Comparison of ENCODE assay signal across 1 cellular context in the genomic region with DNA sequence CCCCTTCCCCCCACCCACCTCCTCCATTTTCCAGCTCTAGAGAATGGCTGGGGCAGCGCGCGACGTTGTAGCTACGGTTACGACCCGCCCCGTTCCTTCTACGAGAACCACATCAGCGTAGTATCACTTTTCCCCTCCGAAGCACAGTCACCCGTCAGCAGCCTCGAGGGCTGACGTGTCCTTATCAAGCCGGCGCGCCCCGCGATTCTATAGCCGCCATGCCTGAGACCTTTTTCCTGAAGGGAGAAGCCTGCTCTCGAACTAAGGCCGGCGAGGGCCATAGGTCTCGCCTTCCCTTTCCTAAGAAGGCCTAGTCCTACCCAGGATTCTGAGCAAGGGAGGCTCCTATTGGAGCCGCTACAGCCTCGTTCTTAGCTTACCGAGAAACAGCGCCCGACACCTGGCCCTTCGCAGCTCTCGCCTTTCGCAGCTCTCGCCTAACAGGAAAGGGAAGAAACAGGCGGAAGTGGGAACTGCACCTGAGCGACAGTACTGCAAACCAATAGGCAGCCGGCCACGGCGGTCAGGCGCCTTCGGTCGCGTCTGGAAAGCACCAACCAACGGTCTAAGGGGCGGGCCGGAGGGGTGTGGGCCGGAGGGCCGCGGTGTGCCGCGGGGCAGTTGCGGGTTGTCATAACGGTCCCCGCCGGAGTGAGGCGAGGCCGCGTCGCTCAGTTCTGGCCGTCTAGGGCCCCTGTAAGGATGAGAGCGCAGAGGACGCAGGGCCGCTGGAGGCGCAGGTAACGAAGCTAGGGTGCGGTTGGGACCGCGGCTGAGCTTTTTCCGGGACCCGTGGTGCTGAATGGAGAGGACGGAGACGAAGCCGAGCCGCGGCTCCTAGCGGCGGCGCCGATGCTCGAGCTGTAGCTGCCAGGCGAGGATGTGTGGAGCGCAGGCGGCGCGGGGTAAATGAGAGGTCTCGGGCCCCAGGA.
TF ChIP-seq lines count a peak whose summit lies in the region.

Gene MGAT2, plus strand, starts transcription at position 618 of the 932 bp plus-strand sequence. CDS start 470 bp downstream, outside the sequence.
Gene RPL36AL, minus strand, starts transcription at position 445 of the 932 bp plus-strand sequence. CDS start 1,522 bp downstream, outside the sequence.

TF ChIP-seq in HepG2, 621 proteins besides CTCF, POLR2A, EP300 and RAD21 (continued from another document and continues in another):
- TF ChIP-seq ZHX1 (CRISPR knock-in tag; IDR thresholded peaks at IDR 0.05; ENCODE audit: low read depth) (peak; percentile 27; the same call in 1 of the 2 replicates), MXI1 (IDR thresholded peaks at IDR 0.05; ENCODE audit: borderline replicate concordance, low read depth, low read length) (peak; percentile 80; the same call in 2 of the 3 replicates), ZNF678 (CRISPR knock-in tag; IDR thresholded peaks at IDR 0.05) (no peak), ZBTB43 (CRISPR knock-in tag; conservative IDR thresholded peaks at IDR 0.05) (0 out of 2 replicates have a peak, but pooled peaks have one; percentile 22), KLF11 (CRISPR knock-in tag; IDR thresholded peaks at IDR 0.05) (peak; percentile 48; the same call in 1 of the 2 replicates), SMAD9 (CRISPR knock-in tag; IDR thresholded peaks at IDR 0.05) (0 out of 2 replicates have a peak, but pooled peaks have one; percentile 79), REPIN1 (CRISPR knock-in tag; IDR thresholded peaks at IDR 0.05; ENCODE audit: borderline replicate concordance, low read depth) (peak; percentile 57; the same call in 1 of the 2 replicates), ZBTB7B (CRISPR knock-in tag; IDR thresholded peaks at IDR 0.05) (peak; percentile 41; the same call in 1 of the 2 replicates), ATF7 (IDR thresholded peaks at IDR 0.05) (no peak), ATF7 (CRISPR knock-in tag; IDR thresholded peaks at IDR 0.05) (no peak), KLF12 (CRISPR knock-in tag; IDR thresholded peaks at IDR 0.05; ENCODE audit: borderline replicate concordance) (peak; percentile 59; the same call in 1 of the 2 replicates), RFXANK (CRISPR knock-in tag; IDR thresholded peaks at IDR 0.05) (no peak), ZNF672 (CRISPR knock-in tag; IDR thresholded peaks at IDR 0.05) (no peak), POLR2G (IDR thresholded peaks at IDR 0.05; ENCODE audit: low read depth, low read length) (peak; percentile 99), ZNF674 (CRISPR knock-in tag; IDR thresholded peaks at IDR 0.05; ENCODE audit: low read depth) (no peak), HOXA5 (CRISPR knock-in tag; IDR thresholded peaks at IDR 0.05) (peak; percentile 87), MAZ (IDR thresholded peaks at IDR 0.05; ENCODE audit: borderline replicate concordance, low read depth, low read length) (peak; percentile 40; the same call in 1 of the 2 replicates), MAZ (CRISPR knock-in tag; IDR thresholded peaks at IDR 0.05; ENCODE audit: low read depth) (peak; percentile 83; the same call in 1 of the 2 replicates), CREM (IDR thresholded peaks at IDR 0.05) (peak; percentile 65), CREM (CRISPR knock-in tag; IDR thresholded peaks at IDR 0.05) (no peak), ZNF746 (CRISPR knock-in tag; IDR thresholded peaks at IDR 0.05) (peak; percentile 50; the same call in 1 of the 2 replicates), BCL6 (CRISPR knock-in tag; IDR thresholded peaks at IDR 0.05) (0 out of 2 replicates have a peak, but pooled peaks have one; percentile 28), ZSCAN31 (CRISPR knock-in tag; IDR thresholded peaks at IDR 0.05; ENCODE audit: low read depth) (peak; percentile 71; the same call in 1 of the 2 replicates), SP2 (CRISPR knock-in tag; IDR thresholded peaks at IDR 0.05) (peak; percentile 98), IKZF5 (CRISPR knock-in tag; IDR thresholded peaks at IDR 0.05) (peak; percentile 80), IRF2 (CRISPR knock-in tag; IDR thresholded peaks at IDR 0.05) (peak; percentile 72), ZNF281 (CRISPR knock-in tag; IDR thresholded peaks at IDR 0.05; ENCODE audit: borderline replicate concordance) (peak; percentile 13; the same call in 1 of the 2 replicates), STAG1 (CRISPR knock-in tag; IDR thresholded peaks at IDR 0.05) (peak; percentile 37), TOPORS (CRISPR knock-in tag; IDR thresholded peaks at IDR 0.05) (0 out of 2 replicates have a peak, but pooled peaks have one; percentile 74), ZNF703 (CRISPR knock-in tag; IDR thresholded peaks at IDR 0.05; ENCODE audit: borderline replicate concordance) (peak; percentile 84; the same call in 1 of the 2 replicates), PHF8 (CRISPR knock-in tag; IDR thresholded peaks at IDR 0.05) (peak; percentile 95), MTF1 (CRISPR knock-in tag; IDR thresholded peaks at IDR 0.05) (peak; percentile 40; the same call in 1 of the 2 replicates), ZNF282 (IDR thresholded peaks at IDR 0.05; ENCODE audit: partially characterized antibody) (no peak), IRX3 (CRISPR knock-in tag; IDR thresholded peaks at IDR 0.05; ENCODE audit: borderline replicate concordance, low read depth) (0 out of 2 replicates have a peak, but pooled peaks have one; percentile 79), GTF3A (CRISPR knock-in tag; conservative IDR thresholded peaks at IDR 0.05) (no peak), THAP11 (CRISPR knock-in tag; IDR thresholded peaks at IDR 0.05) (peak; percentile 76), HOXD1 (CRISPR knock-in tag; IDR thresholded peaks at IDR 0.05) (no peak), ZNF441 (CRISPR knock-in tag; IDR thresholded peaks at IDR 0.05; ENCODE audit: borderline replicate concordance) (peak; percentile 77; the same call in 1 of the 2 replicates), ZBTB38 (CRISPR knock-in tag; IDR thresholded peaks at IDR 0.05) (peak; percentile 49; the same call in 1 of the 2 replicates), HNRNPL (IDR thresholded peaks at IDR 0.05; ENCODE audit: low read depth, low read length) (0 out of 2 replicates have a peak, but pooled peaks have one; percentile 24), TAF1 (CRISPR knock-in tag; IDR thresholded peaks at IDR 0.05) (peak; percentile 99), DNMT3B (CRISPR knock-in tag; conservative IDR thresholded peaks at IDR 0.05) (peak; percentile 25; the same call in 1 of the 2 replicates), SIN3A (IDR thresholded peaks at IDR 0.05; ENCODE audit: borderline replicate concordance, low read depth, low read length) (peak; percentile 75; the same call in 1 of the 2 replicates), AKNA (CRISPR knock-in tag; IDR thresholded peaks at IDR 0.05; ENCODE audit: borderline replicate concordance) (0 out of 2 replicates have a peak, but pooled peaks have one; percentile 35)
- TF ChIP-seq, protein P1, sequence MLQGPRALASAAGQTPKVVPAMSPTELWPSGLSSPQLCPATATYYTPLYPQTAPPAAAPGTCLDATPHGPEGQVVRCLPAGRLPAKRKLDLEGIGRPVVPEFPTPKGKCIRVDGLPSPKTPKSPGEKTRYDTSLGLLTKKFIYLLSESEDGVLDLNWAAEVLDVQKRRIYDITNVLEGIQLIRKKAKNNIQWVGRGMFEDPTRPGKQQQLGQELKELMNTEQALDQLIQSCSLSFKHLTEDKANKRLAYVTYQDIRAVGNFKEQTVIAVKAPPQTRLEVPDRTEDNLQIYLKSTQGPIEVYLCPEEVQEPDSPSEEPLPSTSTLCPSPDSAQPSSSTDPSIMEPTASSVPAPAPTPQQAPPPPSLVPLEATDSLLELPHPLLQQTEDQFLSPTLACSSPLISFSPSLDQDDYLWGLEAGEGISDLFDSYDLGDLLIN (CRISPR knock-in tag; IDR thresholded peaks at IDR 0.05; ENCODE audit: borderline replicate concordance) = no peak
- TF ChIP-seq, protein P2, sequence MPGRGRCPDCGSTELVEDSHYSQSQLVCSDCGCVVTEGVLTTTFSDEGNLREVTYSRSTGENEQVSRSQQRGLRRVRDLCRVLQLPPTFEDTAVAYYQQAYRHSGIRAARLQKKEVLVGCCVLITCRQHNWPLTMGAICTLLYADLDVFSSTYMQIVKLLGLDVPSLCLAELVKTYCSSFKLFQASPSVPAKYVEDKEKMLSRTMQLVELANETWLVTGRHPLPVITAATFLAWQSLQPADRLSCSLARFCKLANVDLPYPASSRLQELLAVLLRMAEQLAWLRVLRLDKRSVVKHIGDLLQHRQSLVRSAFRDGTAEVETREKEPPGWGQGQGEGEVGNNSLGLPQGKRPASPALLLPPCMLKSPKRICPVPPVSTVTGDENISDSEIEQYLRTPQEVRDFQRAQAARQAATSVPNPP (CRISPR knock-in tag; IDR thresholded peaks at IDR 0.05) = peak; percentile 92; the same call in 1 of the 2 replicates
